ENCODE assay signal across 7 cellular contexts in genomic region chr22:48492371-48493320, GRCh38.
DNase-seq lines count a peak whose midpoint lies in the region; ATAC-seq and FAIRE-seq lines count a peak whose summit lies in the region.

No MANE protein-coding gene starts in this region.

- no peak for FAIRE-seq in RCC 7860 (lab: Jason Lieb, UNC)

- peak; percentile 95 for DNase-seq in G401 (ENCODE audit: low spot score)
- peak; percentile 22 for DNase-seq in Jurkat, Clone E6-1 (ENCODE audit: low read depth, low spot score)
- DNase-seq in RCC 7860 (ENCODE audit: low spot score): peak; percentile 42
- DNase-seq in cerebellar cortex (ENCODE audit: low spot score): peak; percentile 95
- DNase-seq in left lobe of liver (ENCODE audit: low spot score): no peak
- DNase-seq in stimulated activated naive CD8-positive, alpha-beta T cell treated with anti-CD3 and anti-CD28 coated beads, Interleukin-15, Interleukin-2, amounts not matched to agents 100 U/mL and 50 U/mL, for 24 hours: peak; percentile 33

- in situ Hi-C loops in G401 (cut with HindIII; ENCODE audit: low sequenced_read_pairs): no loop called here

- no peak overlapping the region for H3K4me3 ChIP-seq in Jurkat, Clone E6-1 (ENCODE audit: low read length)

- ATAC-seq in left lobe of liver (peak; percentile 91), GM18873 (IDR thresholded peaks at IDR 0.05; ENCODE audit: low FRiP score, unreplicated experiment) (no peak)
- ATAC-seq in stimulated activated naive CD8-positive, alpha-beta T cell treated with anti-CD3 and anti-CD28 coated beads, Interleukin-15, Interleukin-2, amounts not matched to agents 100 U/mL and 50 U/mL, for 24 hours: peak; percentile 41
